8 cellular contexts compared by ENCODE assay signal in the genomic region with DNA sequence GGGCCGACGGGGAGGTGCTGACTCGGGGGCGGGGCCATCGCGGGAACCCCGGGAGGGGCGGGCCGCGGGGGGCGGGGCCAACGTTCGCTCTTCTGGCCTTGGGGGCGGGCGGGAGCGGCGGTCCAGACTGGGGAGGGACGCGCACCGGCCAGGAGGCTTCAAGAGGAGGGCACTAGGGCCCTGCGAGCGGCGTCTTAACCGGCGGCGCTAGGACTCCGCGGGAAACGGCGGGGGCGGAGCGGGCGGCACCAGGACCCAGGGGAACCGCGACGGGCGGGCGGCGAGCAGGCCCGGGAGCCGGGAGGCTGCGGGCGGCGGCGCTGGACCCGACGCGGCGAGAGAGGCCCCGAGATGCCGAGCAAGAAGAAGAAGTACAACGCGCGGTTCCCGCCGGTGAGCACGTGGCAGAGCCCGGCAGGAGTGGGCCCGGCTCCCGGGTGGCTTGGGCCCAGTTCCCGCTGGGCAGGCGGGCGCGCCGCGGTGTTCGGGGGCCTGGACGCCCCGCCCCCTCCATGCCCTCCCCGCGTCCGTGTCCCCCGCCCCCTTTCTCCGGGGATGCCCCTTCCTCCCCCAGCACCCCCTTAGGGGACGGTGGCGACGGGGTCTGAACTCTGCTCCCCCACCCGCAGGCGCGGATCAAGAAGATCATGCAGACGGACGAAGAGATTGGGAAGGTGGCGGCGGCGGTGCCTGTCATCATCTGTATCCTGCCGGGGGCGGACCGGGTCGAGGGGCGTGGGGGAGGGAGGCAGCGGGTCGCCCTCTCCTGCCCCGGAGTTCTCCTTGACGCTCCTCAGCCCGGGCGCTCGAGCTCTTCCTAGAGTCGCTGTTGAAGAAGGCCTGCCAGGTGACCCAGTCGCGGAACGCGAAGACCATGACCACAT. TPM values are rescaled to one million over a fixed set of nuclear protein-coding genes. Genes with fewer than 3 reads are reported as not detected.
DNase-seq lines count a peak whose midpoint lies in the region; ATAC-seq and TF ChIP-seq lines count a peak whose summit lies in the region.

A gene with protein sequence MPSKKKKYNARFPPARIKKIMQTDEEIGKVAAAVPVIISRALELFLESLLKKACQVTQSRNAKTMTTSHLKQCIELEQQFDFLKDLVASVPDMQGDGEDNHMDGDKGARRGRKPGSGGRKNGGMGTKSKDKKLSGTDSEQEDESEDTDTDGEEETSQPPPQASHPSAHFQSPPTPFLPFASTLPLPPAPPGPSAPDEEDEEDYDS (plus strand): TSS at position 276 of the 884 bp plus-strand sequence. CDS start 76 bp downstream, at position 352.

- peaks cover 40 to 51% of the 10 kb centered on the region in 2 donors for H3K4me1 Mint-ChIP-seq in immature natural killer cell

- H3K36me3 Mint-ChIP-seq in immature natural killer cell, result peaks cover 8 to 15% (median 14%) of the 10 kb centered on the region in 3 donors

- H3K27me3 Mint-ChIP-seq in immature natural killer cell (ENCODE audit: low read depth in 3 of 3), result peaks cover 2 to 15% (median 9%) of the 10 kb centered on the region in 3 donors

- H3K4me3 ChIP-seq in AG04450 (ENCODE audit: low read depth, low read length), result peak within 1 kb of the TSS; percentile 94

- peaks cover 0 to 1% (median 0%) of the 10 kb centered on the region in 6 donors for H3K9me3 Mint-ChIP-seq in immature natural killer cell

- no peaks in the 10 kb centered on the region for H3K27me3 ChIP-seq in AG04450 (ENCODE audit: control insufficient read depth, insufficient read depth, low read length)

- H3K27ac Mint-ChIP-seq in immature natural killer cell, result peak within 1 kb of the TSS; percentile 75 to 93 (median 88)

- H3K9me3 ChIP-seq in AG04450 (ENCODE audit: control insufficient read depth, insufficient read depth, low read length), result peaks cover 11% of the 10 kb centered on the region; the same call in 1 of the 2 replicates

- peak; percentile 85 for ATAC-seq in GM19025 (IDR thresholded peaks at IDR 0.05; ENCODE audit: low read depth, unreplicated experiment)
- ATAC-seq in HG03280 (IDR thresholded peaks at IDR 0.05; ENCODE audit: unreplicated experiment), result peak; percentile 80

- POLR2A ChIA-PET in AG04450 (lab: Yijun Ruan, JAX), result interaction anchor here (1.2 to 1.6 kb wide), 3 partner anchors 19 to 30 kb away, joined by 4 to 5 read pairs (median 5); a partner anchor contains a TSS

- H3K27ac ChIP-seq in AG04450 (ENCODE audit: low read depth, low read length) (peak within 1 kb of the TSS; percentile 93), caudate nucleus (ENCODE audit: low read depth, low read length) (peak within 1 kb of the TSS; percentile 88)

- peak; percentile 93 for DNase-seq in AG04450 (ENCODE audit: low read depth, low spot score)
- peak; percentile 98 for DNase-seq in NCI-H345 treated with DMSO at 0.1 percent for 48 hours (lab: John Stamatoyannopoulos, UW; ENCODE audit: unreplicated experiment)
- DNase-seq in activated CD4-positive, CD25-positive, alpha-beta regulatory T cell (lab: John Stamatoyannopoulos, UW), result peak; percentile 98 to 100 (median 99)
- peak; percentile 61 to 100 (median 98) for DNase-seq in caudate nucleus (lab: John Stamatoyannopoulos, UW)
- DNase-seq in immature natural killer cell, result peak; percentile 97 to 98 (median 98)
- DNase-seq in smooth muscle cell of the brain vasculature (ENCODE audit: low read depth, low spot score), result peak; percentile 93

- no peak for TF ChIP-seq CTCF in AG04450 (IDR thresholded peaks at IDR 0.05; ENCODE audit: low read depth, low read length)

- CTCF ChIA-PET in AG04450 (lab: Charles Lee), result no interaction called here

- H3K4me3 Mint-ChIP-seq in immature natural killer cell, result peak within 1 kb of the TSS; percentile 88 to 95 (median 89)

RNA-seq across cellular contexts. Expression of the gene that starts here (rescaled TPM):
- polyA plus RNA-seq in AG04450 (2011; rRNA removed), result 96.9 and 130 TPM in 2 replicates
- polyA minus RNA-seq in AG04450 (2011; rRNA and poly(A)+ RNA removed), result 34.5 and 39.0 TPM in 2 replicates
- 100 to 1,000 TPM; 135 to 234 (median 182) TPM for polyA plus RNA-seq in immature natural killer cell

Comparison
In these comparisons a context has a peak if more than half of its experiments do, and no peak if none do; other contexts are left out.
1. Peak in every context shown above with its lines: DNase-seq, ATAC-seq, H3K4me3 ChIP-seq and H3K27ac ChIP-seq.